In genomic region chr1:201617157-201617556, GRCh38 we compare ENCODE assay signal across 32 cellular contexts.
"Had no signal": no experiment of that assay in that cellular context is flagged by ENCODE, and none has a peak within 500 bp of the region (broad histone marks: within the 10 kb centered on the region; RNA-seq: fewer than 3 reads in every experiment).

No MANE protein-coding gene starts in this region.

- H3K4me3 Mint-ChIP-seq: mesothelial cell of epicardium; naive B cell; natural killer cell; nephron progenitor cell; neural progenitor cell; stimulated activated naive B cell treated with anti-CD40 and anti-IgM and Interleukin-4, amounts not matched to agents 10 μg/mL and 1 μg/mL and 100 μg/mL, for 72 hours had no signal

- H3K9me3 Mint-ChIP-seq: mesothelial cell of epicardium; naive B cell; natural killer cell; nephron progenitor cell; neural progenitor cell; stimulated activated naive B cell treated with anti-CD40 and anti-IgM and Interleukin-4, amounts not matched to agents 10 μg/mL and 1 μg/mL and 100 μg/mL, for 72 hours had no signal

- H3K4me3 ChIP-seq: lower lobe of right lung, neural progenitor cell, ovary, prostate gland, skin epidermis, stomach, testis, thyroid gland, transverse colon, upper lobe of left lung, vagina had no signal

- H3K9me3 ChIP-seq: lower lobe of right lung, neutrophil, ovary, prostate gland, stomach, testis, thyroid gland, transverse colon, upper lobe of left lung, vagina had no signal

- ATAC-seq: left cardiac atrium; left lobe of liver; lower lobe of right lung; natural killer cell; right cardiac atrium; sciatic nerve; stimulated activated naive B cell treated with anti-CD40 and anti-IgM and Interleukin-4, amounts not matched to agents 10 μg/mL and 1 μg/mL and 100 μg/mL, for 72 hours; stimulated activated naive CD8-positive, alpha-beta T cell treated with anti-CD3 and anti-CD28 coated beads, Interleukin-15, Interleukin-2, amounts not matched to agents 100 U/mL and 50 U/mL, for 24 hours had no signal

- DNase-seq: islet precursor cell; kidney glomerular epithelial cell; left cardiac atrium; lower lobe of right lung; mammary epithelial cell; mesendoderm; naive B cell; natural killer cell; nephron progenitor cell; occipital lobe; ovary; retina; stimulated activated CD4-positive, alpha-beta T cell treated with anti-CD3 and anti-CD28 coated beads, Interleukin-12 subunit alpha, Interleukin-12 subunit beta, amount 100 ng/mL, for 4 hours; stimulated activated CD4-positive, alpha-beta T cell treated with anti-CD3 and anti-CD28 coated beads, Interleukin-15, amount 100 ng/mL, for 24 hours; stimulated activated CD4-positive, alpha-beta T cell treated with anti-CD3 and anti-CD28 coated beads, Interleukin-2, amount 100 ng/mL, for 24 hours; stimulated activated CD4-positive, alpha-beta T cell treated with anti-CD3 and anti-CD28 coated beads, Interleukin-4, amount 100 ng/mL, for 1 hour; stimulated activated naive B cell treated with anti-CD40 and anti-IgM and Interleukin-4, amounts not matched to agents 10 μg/mL and 1 μg/mL and 100 μg/mL, for 72 hours; stimulated activated naive CD8-positive, alpha-beta T cell treated with anti-CD3 and anti-CD28 coated beads, Interleukin-15, Interleukin-2, amounts not matched to agents 100 U/mL and 50 U/mL, for 24 hours; stomach; testis; thyroid gland; transverse colon; upper lobe of left lung had no signal

- H3K27ac ChIP-seq: lower lobe of right lung, neural progenitor cell, neutrophil, ovary, prostate gland, skin epidermis, stomach, testis, thyroid gland, transverse colon, upper lobe of left lung, vagina had no signal

- H3K27ac Mint-ChIP-seq: mesothelial cell of epicardium; natural killer cell; nephron progenitor cell; neural progenitor cell; stimulated activated naive B cell treated with anti-CD40 and anti-IgM and Interleukin-4, amounts not matched to agents 10 μg/mL and 1 μg/mL and 100 μg/mL, for 72 hours had no signal

- H3K4me1 Mint-ChIP-seq: natural killer cell; stimulated activated naive B cell treated with anti-CD40 and anti-IgM and Interleukin-4, amounts not matched to agents 10 μg/mL and 1 μg/mL and 100 μg/mL, for 72 hours had no signal

- H3K36me3 ChIP-seq: lower lobe of right lung, neural progenitor cell, neutrophil, ovary, prostate gland, stomach, thyroid gland, transverse colon, upper lobe of left lung, vagina had no signal

- H3K4me1 ChIP-seq: vagina had no signal

- H3K36me3 Mint-ChIP-seq: mesothelial cell of epicardium; naive B cell; natural killer cell; neural progenitor cell; stimulated activated naive B cell treated with anti-CD40 and anti-IgM and Interleukin-4, amounts not matched to agents 10 μg/mL and 1 μg/mL and 100 μg/mL, for 72 hours had no signal
